1 cellular context compared by ENCODE assay signal in genomic region chr1:6052543-6053205, GRCh38.
A peak's percentile ranks its signal among the peaks of the same experiment; 100 is the strongest.
TF ChIP-seq lines count a peak whose summit lies in the region.

No MANE protein-coding gene starts in this region.

TF ChIP-seq in K562, 482 proteins besides CTCF, POLR2A, EP300 and RAD21 (continued from another document and continues in another):
- TF ChIP-seq RREB1 (CRISPR knock-in tag; IDR thresholded peaks at IDR 0.05): no peak
- TF ChIP-seq CREBBP (IDR thresholded peaks at IDR 0.05; ENCODE audit: low read depth, low read length): no peak
- TF ChIP-seq HDAC1 (IDR thresholded peaks at IDR 0.05): no peak
- no peak for TF ChIP-seq ZNF586 (CRISPR knock-in tag; conservative IDR thresholded peaks at IDR 0.05)
- TF ChIP-seq NR2F6 (CRISPR knock-in tag; IDR thresholded peaks at IDR 0.05): no peak
- TF ChIP-seq POLR2AphosphoS2 (IDR thresholded peaks at IDR 0.05; ENCODE audit: low read length): no peak
- no peak for TF ChIP-seq ZBTB33 (CRISPR knock-in tag; IDR thresholded peaks at IDR 0.05)
- TF ChIP-seq IFI16 (CRISPR knock-in tag; IDR thresholded peaks at IDR 0.05): no peak
- no peak for TF ChIP-seq ZNF436 (CRISPR knock-in tag; IDR thresholded peaks at IDR 0.05)
- no peak for TF ChIP-seq RBM25 (IDR thresholded peaks at IDR 0.05; ENCODE audit: low read depth, low read length, severe bottlenecking)
- no peak for TF ChIP-seq CHD4 (IDR thresholded peaks at IDR 0.05; ENCODE audit: insufficient read depth, insufficient replicate concordance, low read depth, low read length, poor library complexity, severe bottlenecking)
- peak; percentile 98 for TF ChIP-seq REST (CRISPR knock-in tag; IDR thresholded peaks at IDR 0.05; ENCODE audit: low read depth)
- TF ChIP-seq ATF6 (CRISPR knock-in tag; IDR thresholded peaks at IDR 0.05): peak; percentile 79
- no peak for TF ChIP-seq PATZ1 (CRISPR knock-in tag; IDR thresholded peaks at IDR 0.05; ENCODE audit: borderline replicate concordance)
- TF ChIP-seq ZBTB5 (IDR thresholded peaks at IDR 0.05): no peak
- no peak for TF ChIP-seq SMAD2 (IDR thresholded peaks at IDR 0.05; ENCODE audit: low read depth, low read length)
- TF ChIP-seq ATF3 (IDR thresholded peaks at IDR 0.05): no peak
- peak; percentile 65; the same call in 1 of the 2 replicates for TF ChIP-seq ATF3 (CRISPR knock-in tag; conservative IDR thresholded peaks at IDR 0.05)
- no peak for TF ChIP-seq ZNF324 (CRISPR knock-in tag; IDR thresholded peaks at IDR 0.05)
- TF ChIP-seq CHAMP1 (IDR thresholded peaks at IDR 0.05): peak; percentile 75
- TF ChIP-seq ZNF717 (CRISPR knock-in tag; IDR thresholded peaks at IDR 0.05): no peak
- no peak for TF ChIP-seq HBP1 (CRISPR knock-in tag; IDR thresholded peaks at IDR 0.05)
- no peak for TF ChIP-seq ZBTB26 (CRISPR knock-in tag; IDR thresholded peaks at IDR 0.05)
- TF ChIP-seq RCOR1 (IDR thresholded peaks at IDR 0.05; ENCODE audit: borderline replicate concordance in 1 of 2, low read depth in 2 of 2, low read length in 2 of 2): peak in 1 of 2 experiments; percentile 81; a peak in 2 of 4 replicates
- TF ChIP-seq FOXO4 (CRISPR knock-in tag; IDR thresholded peaks at IDR 0.05): no peak
- TF ChIP-seq CEBPB (tag; IDR thresholded peaks at IDR 0.05): no peak
